In the genomic region with DNA sequence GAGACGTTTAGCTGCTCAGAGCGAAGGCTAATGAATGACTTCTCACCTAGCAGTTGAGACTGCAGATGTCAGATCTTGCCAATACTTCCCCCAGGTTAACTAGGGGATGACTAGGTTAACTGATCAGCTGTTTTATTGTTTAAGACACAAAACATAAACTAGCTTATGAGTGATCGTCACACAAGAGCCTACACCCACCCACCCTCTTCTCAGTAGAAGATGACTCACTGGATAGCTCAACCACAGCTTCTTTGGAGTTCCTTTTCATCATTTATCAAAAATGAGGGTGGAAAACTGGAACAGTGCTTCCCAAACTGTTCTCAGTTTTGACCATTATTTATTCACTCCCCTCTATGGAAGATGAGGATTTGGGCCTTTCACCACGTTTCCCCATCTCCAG, we compare ENCODE assay signal across 16 cellular contexts. TPM values are rescaled to one million over a fixed set of nuclear protein-coding genes. Genes with fewer than 3 reads are reported as not detected.
DNase-seq lines count a peak whose midpoint lies in the region; ATAC-seq and TF ChIP-seq lines count a peak whose summit lies in the region.
"Had no signal": no experiment of that assay in that cellular context is flagged by ENCODE, and none has a peak within 500 bp of the region (broad histone marks: within the 10 kb centered on the region; RNA-seq: fewer than 3 reads in every experiment).

No MANE protein-coding gene starts in this region.

- DNase-seq in BJ (ENCODE audit: low read depth), result peak; percentile 14
- DNase-seq in HCEC 1CT, result peak; percentile 29
- peak; percentile 1 for DNase-seq in astrocyte of the cerebellum (ENCODE audit: low read depth)
- DNase-seq in lung (ENCODE audit: low spot score), result no peak
- DNase-seq in inferior parietal cortex (ENCODE audit: extremely low spot score), result no peak
- no peak for DNase-seq in C1 segment of cervical spinal cord (lab: John Stamatoyannopoulos, UW)
- DNase-seq in effector CD8-positive, alpha-beta T cell (lab: John Stamatoyannopoulos, UW), result no peak
- DNase-seq: activated naive CD4-positive, alpha-beta T cell treated with anti-CD3 and anti-CD28 coated beads, Interleukin-2, amount 10 ng/mL, durations not matched to agents 7 days and 5 days; DND-41; natural killer cell; NCI-H187 treated with DMSO at 0.1 percent for 48 hours; NCI-H524 treated with DMSO at 0.1 percent for 48 hours; OCI-M1 had no signal

- H3K36me3 ChIP-seq in BJ (ENCODE audit: control insufficient read depth, insufficient read depth, low read length) (no peaks in the 10 kb centered on the region), lung (ENCODE audit: control insufficient read depth in 2 of 2, insufficient read depth in 2 of 2, low read length in 2 of 2) (no peaks in the 10 kb centered on the region)
- H3K36me3 ChIP-seq: BLaER1 treated with 17β-estradiol and CSF1 and Interleukin-3, amounts not matched to agents 10 nM and 100 nM; gastroesophageal sphincter had no signal

- TF ChIP-seq CTCF in BJ (IDR thresholded peaks at IDR 0.05; ENCODE audit: insufficient read depth, low read depth, low read length) (no peak), astrocyte of the cerebellum (IDR thresholded peaks at IDR 0.05; ENCODE audit: low read depth, low read length, missing control alignments) (no peak), lung (IDR thresholded peaks at IDR 0.05; ENCODE audit: control extremely low read depth, extremely low read depth) (no peak)

- in situ Hi-C loops in astrocyte of the cerebellum (cut with HindIII; ENCODE audit: low sequenced_read_pairs), result no loop called here

- H3K27me3 ChIP-seq in BJ (ENCODE audit: control insufficient read depth, insufficient read depth, low read length), result no peaks in the 10 kb centered on the region; the same call in none of the 2 replicates
- H3K27me3 ChIP-seq in lung (ENCODE audit: control insufficient read depth, insufficient read depth), result no peaks in the 10 kb centered on the region
- H3K27me3 ChIP-seq: BLaER1 treated with 17β-estradiol and CSF1 and Interleukin-3, amounts not matched to agents 10 nM and 100 nM; gastroesophageal sphincter had no signal

- ATAC-seq in lung (ENCODE audit: insufficient read depth, low FRiP score), result peak; percentile 15
- ATAC-seq: gastroesophageal sphincter, natural killer cell had no signal

- CTCF ChIA-PET in BJ (lab: Yijun Ruan, JAX), result no interaction called here

- peaks cover 0 to 1% of the 10 kb centered on the region in 2 donors for H3K4me1 ChIP-seq in lung (ENCODE audit: control insufficient read depth in 2 of 2, insufficient read depth in 2 of 2, low read length in 2 of 2)

- no peak overlapping the region for H3K27ac ChIP-seq in lung (ENCODE audit: low read depth in 1 of 2, low read length in 1 of 2)
- H3K27ac ChIP-seq: BLaER1 treated with 17β-estradiol and CSF1 and Interleukin-3, amounts not matched to agents 10 nM and 100 nM; VCaP had no signal

- H3K9me3 ChIP-seq in lung (ENCODE audit: control insufficient read depth in 2 of 2, insufficient read depth in 1 of 2, low read length in 1 of 2), result no peaks in the 10 kb centered on the region
- H3K9me3 ChIP-seq: BLaER1 treated with 17β-estradiol and CSF1 and Interleukin-3, amounts not matched to agents 10 nM and 100 nM; gastroesophageal sphincter had no signal

- WGBS in lung, 2 donors, result 89 to 90% methylated on average over 4 of the region's 4 CpGs

- POLR2A ChIA-PET in BJ (lab: Charles Lee), result no interaction called here

- no peak overlapping the region for H3K4me3 ChIP-seq in BJ (ENCODE audit: low read depth, low read length)
- no peak overlapping the region for H3K4me3 ChIP-seq in astrocyte of the cerebellum (ENCODE audit: low read depth, low read length)
- H3K4me3 ChIP-seq in lung, result no peak overlapping the region
- H3K4me3 ChIP-seq: BLaER1 treated with 17β-estradiol and CSF1 and Interleukin-3, amounts not matched to agents 10 nM and 100 nM; gastroesophageal sphincter had no signal

RNA-seq across cellular contexts. Expression of gene GASK1A, which starts 25.2 kb away (rescaled TPM):
- 0.38 and 0.78 TPM in 2 replicates for polyA plus RNA-seq in BJ (2011; rRNA removed)
- 0.31 and 1.4 TPM in 2 replicates for polyA minus RNA-seq in BJ (2011; rRNA and poly(A)+ RNA removed)
- total RNA-seq in lung, result 10 to 100 TPM in 1 of 2 donors, 1 to 10 TPM in 1; 8.2 to 16.1 TPM
- 1 to 10 TPM; 1.5 to 1.9 TPM for polyA plus RNA-seq in lung

Comparison
In these comparisons a context has a peak if more than half of its experiments do, and no peak if none do; other contexts are left out.
1. DNase-seq: peak in BJ (single experiment), HCEC 1CT (single experiment) and astrocyte of the cerebellum (single experiment); none in lung (single experiment), inferior parietal cortex (single experiment), C1 segment of cervical spinal cord (0 of 14) and effector CD8-positive, alpha-beta T cell (single experiment).